ENCODE assay signal across 8 cellular contexts in the genomic region with DNA sequence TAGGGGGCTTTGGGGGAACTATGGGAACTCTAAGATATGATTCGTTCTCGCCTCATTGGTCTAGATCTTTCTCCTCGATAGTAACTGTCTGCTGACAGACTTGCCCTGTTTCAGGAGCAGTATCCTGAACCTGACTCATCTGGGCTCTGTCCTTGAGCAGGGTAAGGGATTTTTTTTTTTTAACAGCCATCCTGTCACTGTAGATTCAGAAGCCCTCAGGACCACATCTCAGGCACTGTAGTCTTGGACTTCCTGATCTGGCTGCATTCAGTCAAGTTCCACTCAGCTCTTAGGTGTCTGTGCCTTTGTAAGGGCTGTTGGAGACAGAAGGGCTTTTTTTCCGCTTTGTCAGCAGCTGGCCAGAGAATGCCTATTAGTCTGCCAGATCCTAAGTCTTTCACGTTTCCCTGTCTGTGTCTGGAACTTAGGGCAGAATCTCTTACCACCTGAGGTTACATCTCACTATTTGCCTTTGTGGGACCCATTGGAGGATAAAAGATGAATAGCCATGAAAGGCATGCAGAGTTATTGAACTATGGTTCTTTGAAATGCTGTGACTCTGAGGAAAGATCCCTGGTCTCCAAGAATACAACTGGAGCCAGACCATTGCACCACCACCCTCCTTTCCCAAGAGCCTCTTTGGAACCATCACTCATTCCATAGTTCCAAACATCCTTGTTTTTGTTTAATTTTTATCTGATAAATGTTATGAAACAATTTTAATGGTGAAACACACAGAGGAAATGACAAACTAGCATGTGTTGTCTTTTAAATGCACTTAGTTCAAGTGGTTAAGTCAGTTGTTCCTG. TPM values are rescaled to one million over a fixed set of nuclear protein-coding genes. Genes with fewer than 3 reads are reported as not detected.
DNase-seq lines count a peak whose midpoint lies in the region; TF ChIP-seq lines count a peak whose summit lies in the region.

No MANE protein-coding gene starts in this region.

- no peak for TF ChIP-seq CTCF in astrocyte of the cerebellum (IDR thresholded peaks at IDR 0.05; ENCODE audit: low read depth, low read length, missing control alignments)
- no peak for TF ChIP-seq CTCF in thyroid gland (IDR thresholded peaks at IDR 0.05)
- no peak for TF ChIP-seq CTCF in GM10248 (IDR thresholded peaks at IDR 0.05; ENCODE audit: control extremely low read depth, extremely low read depth, low read depth, missing control alignments)

- H3K9me3 ChIP-seq in thyroid gland: no peaks in the 10 kb centered on the region

- POLR2A ChIA-PET in GM10248 (lab: Yijun Ruan, JAX): no interaction called here

- 42 to 50% methylated on average over 5 of the region's 5 CpGs for WGBS in thyroid gland, 2 donors

- no peaks in the 10 kb centered on the region for H3K27me3 ChIP-seq in thyroid gland

- in situ Hi-C loops in astrocyte of the cerebellum (cut with HindIII; ENCODE audit: low sequenced_read_pairs): loop anchor here (5.0 kb wide), 1 partner anchor 57 kb away; no protein-coding TSS in a partner anchor

- intact Hi-C loops in thyroid gland (cut with DNase I): no loop called here

- no peak overlapping the region for H3K4me3 ChIP-seq in astrocyte of the cerebellum (ENCODE audit: low read depth, low read length)
- H3K4me3 ChIP-seq in thyroid gland (replicated peaks in 1 of 3): no peak overlapping the region

- peak in 1 of 2 donors; percentile 67 for TF ChIP-seq POLR2A in thyroid gland (IDR thresholded peaks at IDR 0.05)

- no peaks in the 10 kb centered on the region for H3K36me3 ChIP-seq in thyroid gland

- peak overlapping the region; percentile 79 to 83 (median 81) for H3K27ac ChIP-seq in thyroid gland

- peaks cover 93 to 95% of the 10 kb centered on the region in 2 donors for H3K4me1 ChIP-seq in thyroid gland

- DNase-seq in NCI-H1092 treated with DMSO at 0.1 percent for 48 hours (lab: John Stamatoyannopoulos, UW): peak; percentile 27
- DNase-seq in NCI-H1092 (lab: John Stamatoyannopoulos, UW): no peak
- DNase-seq in astrocyte of the cerebellum (ENCODE audit: low read depth): peak; percentile 82
- DNase-seq in islet precursor cell: peak; percentile 96
- peak; percentile 81 to 82 for DNase-seq in thyroid gland
- no peak for DNase-seq in COR-L47 (lab: John Stamatoyannopoulos, UW)
- no peak for DNase-seq in GM10248 (ENCODE audit: extremely low spot score)
- DNase-seq in activated effector memory CD4-positive, alpha-beta T cell treated with Interleukin-2 at 50 U/mL for 16 hours: no peak

- CTCF ChIA-PET in GM10248 (lab: Yijun Ruan, JAX): interaction anchor here (1.2 kb wide), 1 partner anchor 9 kb away, joined by 3 read pairs; no protein-coding TSS in a partner anchor

RNA-seq across cellular contexts. Expression of a gene that starts 49.7 kb away (rescaled TPM):
- 100 to 1,000 TPM; 308 to 834 (median 427) TPM for total RNA-seq in thyroid gland

Comparison
In these comparisons a context has a peak if more than half of its experiments do, and no peak if none do; other contexts are left out.
1. DNase-seq: peak in NCI-H1092 treated with DMSO at 0.1 percent for 48 hours (single experiment), astrocyte of the cerebellum (single experiment), islet precursor cell (single experiment) and thyroid gland (2 of 2); none in NCI-H1092 (single experiment), COR-L47 (single experiment), GM10248 (single experiment) and activated effector memory CD4-positive, alpha-beta T cell treated with Interleukin-2 at 50 U/mL for 16 hours (single experiment).